In genomic region chr1:53582211-53583020, GRCh38 we compare ENCODE assay signal across 18 cellular contexts.
DNase-seq lines count a peak whose midpoint lies in the region; ATAC-seq and TF ChIP-seq lines count a peak whose summit lies in the region.
"Had no signal": no experiment of that assay in that cellular context is flagged by ENCODE, and none has a peak within 500 bp of the region (broad histone marks: within the 10 kb centered on the region; RNA-seq: fewer than 3 reads in every experiment).

No MANE protein-coding gene starts in this region.

- in situ Hi-C loops in brain microvascular endothelial cell (cut with HindIII; ENCODE audit: low pct_ligation_motif_present, low sequenced_read_pairs), result no loop called here

- no peaks in the 10 kb centered on the region for H3K36me3 Mint-ChIP-seq in activated naive CD8-positive, alpha-beta T cell treated with anti-CD3 and anti-CD28 coated beads, Interleukin-2, amount 10 ng/mL, durations not matched to agents 7 days and 5 days
- no peaks in the 10 kb centered on the region for H3K36me3 Mint-ChIP-seq in activated naive CD8-positive, alpha-beta T cell treated with anti-CD3 and anti-CD28 coated beads for 36 hours
- H3K36me3 Mint-ChIP-seq in chondrocyte (ENCODE audit: low read depth), result peaks cover 8% of the 10 kb centered on the region
- H3K36me3 Mint-ChIP-seq in stimulated activated effector memory CD8-positive, alpha-beta T cell treated with anti-CD3 and anti-CD28 coated beads, Interleukin-12 subunit alpha, Interleukin-12 subunit beta, amount 100 ng/mL, for 72 hours, result no peaks in the 10 kb centered on the region
- H3K36me3 Mint-ChIP-seq in progenitor cell of endocrine pancreas (ENCODE audit: insufficient read depth), result no peaks in the 10 kb centered on the region

- H3K27ac Mint-ChIP-seq in activated naive CD8-positive, alpha-beta T cell treated with anti-CD3 and anti-CD28 coated beads, Interleukin-2, amount 10 ng/mL, durations not matched to agents 7 days and 5 days, result no peak overlapping the region
- H3K27ac Mint-ChIP-seq in activated naive CD8-positive, alpha-beta T cell treated with anti-CD3 and anti-CD28 coated beads for 36 hours, result no peak overlapping the region
- H3K27ac Mint-ChIP-seq in chondrocyte (ENCODE audit: unreplicated experiment) (no peak overlapping the region), progenitor cell of endocrine pancreas (no peak overlapping the region)
- H3K27ac Mint-ChIP-seq in stimulated activated effector memory CD8-positive, alpha-beta T cell treated with anti-CD3 and anti-CD28 coated beads, Interleukin-12 subunit alpha, Interleukin-12 subunit beta, amount 100 ng/mL, for 72 hours, result no peak overlapping the region

- no peaks in the 10 kb centered on the region for H3K36me3 ChIP-seq in brain microvascular endothelial cell (replicated peaks)
- H3K36me3 ChIP-seq: breast epithelium, lower lobe of right lung, stomach had no signal

- DNase-seq in activated naive CD8-positive, alpha-beta T cell treated with anti-CD3 and anti-CD28 coated beads, Interleukin-2, amount 10 ng/mL, durations not matched to agents 7 days and 5 days, result peak; percentile 23
- DNase-seq in activated naive CD8-positive, alpha-beta T cell treated with anti-CD3 and anti-CD28 coated beads for 36 hours, result no peak
- DNase-seq in NCI-H146 (lab: John Stamatoyannopoulos, UW) (peak; percentile 72), chondrocyte (ENCODE audit: low spot score) (peak; percentile 36), progenitor cell of endocrine pancreas (ENCODE audit: low spot score, unreplicated experiment) (no peak), brain microvascular endothelial cell (no peak)
- no peak for DNase-seq in stimulated activated effector memory CD8-positive, alpha-beta T cell treated with anti-CD3 and anti-CD28 coated beads, Interleukin-12 subunit alpha, Interleukin-12 subunit beta, amount 100 ng/mL, for 72 hours (ENCODE audit: low spot score in 2 of 2)
- DNase-seq: activated T-cell treated with anti-CD3 and anti-CD28 coated beads for 4 hours; lower lobe of right lung; NCI-H226; SIG-M5; stimulated activated CD4-positive, alpha-beta T cell treated with anti-CD3 and anti-CD28 coated beads, Interleukin-2, amount 100 ng/mL, for 48 hours; stomach had no signal

- H3K27ac ChIP-seq in brain microvascular endothelial cell, result no peak overlapping the region
- H3K27ac ChIP-seq: breast epithelium, C4-2B, epithelial cell of prostate, lower lobe of right lung, stomach had no signal

- H3K4me1 Mint-ChIP-seq in activated naive CD8-positive, alpha-beta T cell treated with anti-CD3 and anti-CD28 coated beads, Interleukin-2, amount 10 ng/mL, durations not matched to agents 7 days and 5 days, result peaks cover 13% of the 10 kb centered on the region
- peaks cover 11% of the 10 kb centered on the region for H3K4me1 Mint-ChIP-seq in activated naive CD8-positive, alpha-beta T cell treated with anti-CD3 and anti-CD28 coated beads for 36 hours
- H3K4me1 Mint-ChIP-seq in chondrocyte (ENCODE audit: low read depth) (peaks cover 18% of the 10 kb centered on the region), progenitor cell of endocrine pancreas (ENCODE audit: low read depth) (peaks cover 6% of the 10 kb centered on the region)
- H3K4me1 Mint-ChIP-seq in stimulated activated effector memory CD8-positive, alpha-beta T cell treated with anti-CD3 and anti-CD28 coated beads, Interleukin-12 subunit alpha, Interleukin-12 subunit beta, amount 100 ng/mL, for 72 hours, result peaks cover 63% of the 10 kb centered on the region

- no peaks in the 10 kb centered on the region for H3K9me3 Mint-ChIP-seq in activated naive CD8-positive, alpha-beta T cell treated with anti-CD3 and anti-CD28 coated beads, Interleukin-2, amount 10 ng/mL, durations not matched to agents 7 days and 5 days
- no peaks in the 10 kb centered on the region for H3K9me3 Mint-ChIP-seq in activated naive CD8-positive, alpha-beta T cell treated with anti-CD3 and anti-CD28 coated beads for 36 hours
- H3K9me3 Mint-ChIP-seq in chondrocyte (ENCODE audit: low read depth), result no peaks in the 10 kb centered on the region
- H3K9me3 Mint-ChIP-seq in stimulated activated effector memory CD8-positive, alpha-beta T cell treated with anti-CD3 and anti-CD28 coated beads, Interleukin-12 subunit alpha, Interleukin-12 subunit beta, amount 100 ng/mL, for 72 hours, result no peaks in the 10 kb centered on the region
- no peaks in the 10 kb centered on the region for H3K9me3 Mint-ChIP-seq in progenitor cell of endocrine pancreas (ENCODE audit: low read depth)

- ATAC-seq in activated naive CD8-positive, alpha-beta T cell treated with anti-CD3 and anti-CD28 coated beads, Interleukin-2, amount 10 ng/mL, durations not matched to agents 7 days and 5 days (ENCODE audit: low read depth), result no peak
- peak; percentile 87 for ATAC-seq in stimulated activated effector memory CD8-positive, alpha-beta T cell treated with anti-CD3 and anti-CD28 coated beads, Interleukin-12 subunit alpha, Interleukin-12 subunit beta, amount 100 ng/mL, for 72 hours
- no peak for ATAC-seq in GM19463 (IDR thresholded peaks at IDR 0.05; ENCODE audit: unreplicated experiment)

- H3K27me3 Mint-ChIP-seq in activated naive CD8-positive, alpha-beta T cell treated with anti-CD3 and anti-CD28 coated beads, Interleukin-2, amount 10 ng/mL, durations not matched to agents 7 days and 5 days, result peaks cover 11% of the 10 kb centered on the region
- no peaks in the 10 kb centered on the region for H3K27me3 Mint-ChIP-seq in activated naive CD8-positive, alpha-beta T cell treated with anti-CD3 and anti-CD28 coated beads for 36 hours
- H3K27me3 Mint-ChIP-seq in chondrocyte (ENCODE audit: low read depth) (no peaks in the 10 kb centered on the region), progenitor cell of endocrine pancreas (peaks cover 8% of the 10 kb centered on the region)

- POLR2A ChIA-PET in activated naive CD8-positive, alpha-beta T cell treated with anti-CD3 and anti-CD28 coated beads, Interleukin-2, amount 10 ng/mL, durations not matched to agents 7 days and 5 days (lab: Charles Lee), result interaction anchor here (0.8 kb wide), 1 partner anchor 21 kb away, joined by 3 read pairs; no protein-coding TSS in a partner anchor

- H3K4me3 ChIP-seq in brain microvascular endothelial cell (ENCODE audit: low read depth, low read length), result no peak overlapping the region
- H3K4me3 ChIP-seq: breast epithelium, hepatocyte, lower lobe of right lung, stomach had no signal

- H3K4me3 Mint-ChIP-seq in activated naive CD8-positive, alpha-beta T cell treated with anti-CD3 and anti-CD28 coated beads, Interleukin-2, amount 10 ng/mL, durations not matched to agents 7 days and 5 days, result no peak overlapping the region
- H3K4me3 Mint-ChIP-seq in activated naive CD8-positive, alpha-beta T cell treated with anti-CD3 and anti-CD28 coated beads for 36 hours, result no peak overlapping the region
- no peak overlapping the region for H3K4me3 Mint-ChIP-seq in chondrocyte (ENCODE audit: unreplicated experiment)
- H3K4me3 Mint-ChIP-seq in stimulated activated effector memory CD8-positive, alpha-beta T cell treated with anti-CD3 and anti-CD28 coated beads, Interleukin-12 subunit alpha, Interleukin-12 subunit beta, amount 100 ng/mL, for 72 hours, result no peak overlapping the region
- no peak overlapping the region for H3K4me3 Mint-ChIP-seq in progenitor cell of endocrine pancreas (ENCODE audit: low read depth)

- no peak for TF ChIP-seq CTCF in chondrocyte (IDR thresholded peaks at IDR 0.05)
- TF ChIP-seq CTCF in progenitor cell of endocrine pancreas (IDR thresholded peaks at IDR 0.05; ENCODE audit: unreplicated experiment), result no peak
- no peak for TF ChIP-seq CTCF in brain microvascular endothelial cell (IDR thresholded peaks at IDR 0.05; ENCODE audit: low read depth, low read length, missing control alignments)

- H3K27me3 ChIP-seq in brain microvascular endothelial cell (replicated peaks), result no peaks in the 10 kb centered on the region
- H3K27me3 ChIP-seq: breast epithelium, hepatocyte, stomach had no signal

Comparison
In these comparisons a context has a peak if more than half of its experiments do, and no peak if none do; other contexts are left out.
1. DNase-seq: peak in activated naive CD8-positive, alpha-beta T cell treated with anti-CD3 and anti-CD28 coated beads, Interleukin-2, amount 10 ng/mL, durations not matched to agents 7 days and 5 days (single experiment), NCI-H146 (single experiment) and chondrocyte (single experiment); none in activated naive CD8-positive, alpha-beta T cell treated with anti-CD3 and anti-CD28 coated beads for 36 hours (single experiment), stimulated activated effector memory CD8-positive, alpha-beta T cell treated with anti-CD3 and anti-CD28 coated beads, Interleukin-12 subunit alpha, Interleukin-12 subunit beta, amount 100 ng/mL, for 72 hours (0 of 2), progenitor cell of endocrine pancreas (single experiment) and brain microvascular endothelial cell (single experiment).